13 cellular contexts compared by ENCODE assay signal in the genomic region with DNA sequence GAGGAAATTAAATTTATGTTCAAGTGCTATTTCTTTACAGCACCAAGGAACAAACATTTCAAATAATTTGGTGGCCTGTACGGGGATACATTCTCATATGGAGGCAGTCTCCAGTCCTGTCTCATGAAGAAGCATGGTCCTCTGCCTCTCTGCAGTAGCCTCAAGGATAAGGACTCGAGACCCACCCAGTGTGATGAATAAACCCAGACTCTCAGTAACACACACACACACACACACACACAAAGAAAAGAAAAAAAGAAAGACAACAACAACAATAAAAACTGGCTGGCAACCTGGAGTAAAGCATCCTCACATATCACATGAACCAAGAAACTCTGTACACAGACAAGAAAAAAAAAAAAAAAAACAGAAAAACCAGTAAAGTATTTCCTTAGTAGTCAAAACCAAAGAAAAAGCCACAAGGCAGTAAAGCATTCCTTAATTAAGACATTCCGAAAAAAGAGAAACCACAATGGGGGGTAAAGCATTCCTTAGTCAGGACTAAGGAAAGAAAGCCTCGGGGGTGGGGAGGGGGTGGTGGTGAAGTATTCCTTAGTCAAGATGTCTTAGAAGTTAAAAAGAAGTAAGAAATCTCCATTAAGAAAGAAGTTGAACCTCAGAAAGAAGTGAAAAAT. TPM values are rescaled to one million over a fixed set of nuclear protein-coding genes. Genes with fewer than 3 reads are reported as not detected.
DNase-seq lines count a peak whose midpoint lies in the region; ATAC-seq, FAIRE-seq and TF ChIP-seq lines count a peak whose summit lies in the region.
"Had no signal": no experiment of that assay in that cellular context is flagged by ENCODE, and none has a peak within 500 bp of the region (broad histone marks: within the 10 kb centered on the region; RNA-seq: fewer than 3 reads in every experiment).

No MANE protein-coding gene starts in this region.

- no peak overlapping the region for H3K27ac Mint-ChIP-seq in stimulated activated effector memory CD8-positive, alpha-beta T cell treated with anti-CD3 and anti-CD28 coated beads, Interleukin-12 subunit alpha, Interleukin-12 subunit beta, amount 100 ng/mL, for 72 hours
- H3K27ac Mint-ChIP-seq: memory B cell had no signal

- H3K27me3 ChIP-seq in bronchial epithelial cell (ENCODE audit: control insufficient read depth, insufficient read depth, low read length) = no peaks in the 10 kb centered on the region
- H3K27me3 ChIP-seq in thoracic aorta (replicated peaks; ENCODE audit: insufficient read depth) = no peaks in the 10 kb centered on the region

- no peaks in the 10 kb centered on the region for H3K36me3 ChIP-seq in bronchial epithelial cell (ENCODE audit: control insufficient read depth, insufficient read depth, low read length)
- H3K36me3 ChIP-seq in thoracic aorta = no peaks in the 10 kb centered on the region

- H3K9me3 ChIP-seq in thoracic aorta = no peaks in the 10 kb centered on the region

- TF ChIP-seq CTCF in bronchial epithelial cell (IDR thresholded peaks at IDR 0.05; ENCODE audit: insufficient read depth, low read length, severe bottlenecking) (no peak), thoracic aorta (IDR thresholded peaks at IDR 0.05) (no peak)

- no peak overlapping the region for H3K4me3 Mint-ChIP-seq in stimulated activated effector memory CD8-positive, alpha-beta T cell treated with anti-CD3 and anti-CD28 coated beads, Interleukin-12 subunit alpha, Interleukin-12 subunit beta, amount 100 ng/mL, for 72 hours
- H3K4me3 Mint-ChIP-seq: memory B cell had no signal

- H3K27ac ChIP-seq in thoracic aorta = peak overlapping the region; percentile 93

- ATAC-seq in thoracic aorta (ENCODE audit: insufficient number of reproducible peaks, low FRiP score, low read depth) = no peak
- ATAC-seq in stimulated activated effector memory CD8-positive, alpha-beta T cell treated with anti-CD3 and anti-CD28 coated beads, Interleukin-12 subunit alpha, Interleukin-12 subunit beta, amount 100 ng/mL, for 72 hours = no peak

- no peaks in the 10 kb centered on the region for H3K36me3 Mint-ChIP-seq in stimulated activated effector memory CD8-positive, alpha-beta T cell treated with anti-CD3 and anti-CD28 coated beads, Interleukin-12 subunit alpha, Interleukin-12 subunit beta, amount 100 ng/mL, for 72 hours
- H3K36me3 Mint-ChIP-seq: memory B cell had no signal

- FAIRE-seq in HTR-8/SVneo (lab: Jason Lieb, UNC) (no peak), bronchial epithelial cell (lab: Jason Lieb, UNC) (no peak)
- FAIRE-seq: GM12892 had no signal

- no peaks in the 10 kb centered on the region for H3K9me3 Mint-ChIP-seq in stimulated activated effector memory CD8-positive, alpha-beta T cell treated with anti-CD3 and anti-CD28 coated beads, Interleukin-12 subunit alpha, Interleukin-12 subunit beta, amount 100 ng/mL, for 72 hours
- H3K9me3 Mint-ChIP-seq: memory B cell had no signal

- H3K4me1 Mint-ChIP-seq in stimulated activated effector memory CD8-positive, alpha-beta T cell treated with anti-CD3 and anti-CD28 coated beads, Interleukin-12 subunit alpha, Interleukin-12 subunit beta, amount 100 ng/mL, for 72 hours = no peaks in the 10 kb centered on the region
- H3K4me1 Mint-ChIP-seq: memory B cell had no signal

- H3K4me3 ChIP-seq in bronchial epithelial cell (ENCODE audit: low read depth, low read length) = no peak overlapping the region
- no peak overlapping the region for H3K4me3 ChIP-seq in thoracic aorta

- H3K4me1 ChIP-seq in thoracic aorta (ENCODE audit: control insufficient read depth in 1 of 2, low read depth in 2 of 2) = peaks cover 55 to 71% of the 10 kb centered on the region in 2 donors

- DNase-seq in HTR-8/SVneo (ENCODE audit: insufficient read length, low spot score) (peak; percentile 4), bronchial epithelial cell (ENCODE audit: low read depth) (peak; percentile 46), iris pigment epithelial cell (ENCODE audit: low read depth) (peak; percentile 90), thoracic aorta (ENCODE audit: low spot score) (no peak), NCI-H1048 (lab: John Stamatoyannopoulos, UW) (no peak), NCI-H82 (lab: John Stamatoyannopoulos, UW) (no peak), NCI-H510A (lab: John Stamatoyannopoulos, UW) (no peak)
- no peak for DNase-seq in stimulated activated effector memory CD8-positive, alpha-beta T cell treated with anti-CD3 and anti-CD28 coated beads, Interleukin-12 subunit alpha, Interleukin-12 subunit beta, amount 100 ng/mL, for 72 hours (ENCODE audit: low spot score in 2 of 2)
- DNase-seq: activated naive CD4-positive, alpha-beta T cell; NCI-H1694 treated with DMSO at 0.1 percent for 48 hours had no signal

RNA-seq across cellular contexts. Expression of gene FMO1, which starts 28.4 kb away (rescaled TPM):
- not detected in 2 replicates for total RNA-seq in bronchial epithelial cell
- total RNA-seq in thoracic aorta = not detected
- total RNA-seq: T-helper 1 cell treated with Interleukin-12 subunit alpha and Interleukin-12 subunit beta and Interleukin-4 antibody, amounts not matched to agents 30 ng/mL and 1 ng/mL, for 36 hours had no signal

RNA-seq across cellular contexts. Expression of gene FMO2, which starts 34.8 kb away (rescaled TPM):
- not detected in 2 replicates for total RNA-seq in bronchial epithelial cell
- total RNA-seq in thoracic aorta = 100 to 1,000 TPM; 292 to 375 TPM
- total RNA-seq: T-helper 1 cell treated with Interleukin-12 subunit alpha and Interleukin-12 subunit beta and Interleukin-4 antibody, amounts not matched to agents 30 ng/mL and 1 ng/mL, for 36 hours had no signal

Comparison
In these comparisons a context has a peak if more than half of its experiments do, and no peak if none do; other contexts are left out.
1. DNase-seq: peak in HTR-8/SVneo (single experiment), bronchial epithelial cell (single experiment) and iris pigment epithelial cell (single experiment); none in thoracic aorta (single experiment), NCI-H1048 (single experiment), NCI-H82 (single experiment), NCI-H510A (single experiment) and stimulated activated effector memory CD8-positive, alpha-beta T cell treated with anti-CD3 and anti-CD28 coated beads, Interleukin-12 subunit alpha, Interleukin-12 subunit beta, amount 100 ng/mL, for 72 hours (0 of 2).
2. RNA of gene FMO2, which starts 34.8 kb away (total RNA-seq): 292 to 375 TPM in thoracic aorta; not detected in bronchial epithelial cell; every median in the first group is over 100 times any median in the second.